In the genomic region with DNA sequence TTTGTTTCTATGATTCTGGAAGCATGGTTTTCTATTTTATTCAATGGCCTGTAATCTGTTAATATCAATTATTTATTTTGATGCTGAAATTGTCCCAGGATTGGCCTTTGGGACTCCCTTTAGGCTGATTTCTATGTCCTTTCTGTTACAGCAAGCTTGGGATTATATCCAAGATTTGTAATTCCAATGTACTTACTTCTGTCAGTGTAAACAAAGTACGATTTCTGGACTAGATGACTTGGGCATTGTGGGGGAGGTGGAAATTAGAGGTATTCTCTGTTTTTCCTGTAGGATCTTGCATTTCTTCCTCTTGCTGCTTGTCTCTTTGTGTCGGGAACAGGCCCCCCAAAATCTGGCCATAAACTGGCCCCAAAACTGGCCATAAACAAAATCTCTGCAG, we compare ENCODE assay signal across 18 cellular contexts. TPM values are rescaled to one million over a fixed set of nuclear protein-coding genes. Genes with fewer than 3 reads are reported as not detected.
DNase-seq lines count a peak whose midpoint lies in the region; ATAC-seq and TF ChIP-seq lines count a peak whose summit lies in the region.
"Had no signal": no experiment of that assay in that cellular context is flagged by ENCODE, and none has a peak within 500 bp of the region (broad histone marks: within the 10 kb centered on the region; RNA-seq: fewer than 3 reads in every experiment).

No MANE protein-coding gene starts in this region.

- no peak overlapping the region for H3K23ac ChIP-seq in IMR-90 (ENCODE audit: low read depth, low read length)

- H2BK15ac ChIP-seq in IMR-90 (ENCODE audit: low read depth, low read length): no peak overlapping the region

- H3K27ac Mint-ChIP-seq in progenitor cell of endocrine pancreas: peak overlapping the region; percentile 56
- H3K27ac Mint-ChIP-seq: CD14-positive monocyte had no signal

- peaks cover 22% of the 10 kb centered on the region; the same call in 1 of the 2 replicates for H3K9me3 ChIP-seq in IMR-90 (ENCODE audit: control insufficient read depth, insufficient read depth, low read length)

- no peak overlapping the region for H3K27ac ChIP-seq in IMR-90 (ENCODE audit: insufficient read depth, low read length)
- H3K27ac ChIP-seq: BLaER1, KMS-11 had no signal

- H3K9me1 ChIP-seq in IMR-90 (ENCODE audit: insufficient read depth, low read length): no peaks in the 10 kb centered on the region

- H3K4me3 ChIP-seq in IMR-90 (ENCODE audit: insufficient read depth, low read depth, low read length) (no peak overlapping the region), fibroblast of mammary gland (ENCODE audit: control insufficient read depth, low read depth, low read length) (no peak overlapping the region)
- H3K4me3 ChIP-seq: BLaER1 had no signal

- no peaks in the 10 kb centered on the region for H4K20me1 ChIP-seq in IMR-90 (ENCODE audit: insufficient read depth, low read length)
- H4K20me1 ChIP-seq: BLaER1 had no signal

- no peak overlapping the region for H2BK20ac ChIP-seq in IMR-90 (ENCODE audit: low read depth, low read length)

- CTCF ChIA-PET in IMR-90 (lab: Yijun Ruan, JAX): no interaction called here

- H3K18ac ChIP-seq in IMR-90 (ENCODE audit: low read depth, low read length): no peak overlapping the region; the same call in 1 of the 2 replicates

- no peak overlapping the region for H2AK5ac ChIP-seq in IMR-90 (ENCODE audit: low read depth, low read length)

- H3K4me1 ChIP-seq in IMR-90 (ENCODE audit: control insufficient read depth, insufficient read depth, low read length): peaks cover 2% of the 10 kb centered on the region; the same call in 1 of the 2 replicates
- H3K4me1 ChIP-seq: BLaER1 had no signal

- no peak overlapping the region for H3K56ac ChIP-seq in IMR-90 (ENCODE audit: extremely low read depth, insufficient read depth, low read length)

- in situ Hi-C loops in IMR-90 (cut with MboI; ENCODE audit: low sequenced_read_pairs): no loop called here

- H3K27me3 Mint-ChIP-seq in progenitor cell of endocrine pancreas: no peaks in the 10 kb centered on the region

- no peak for TF ChIP-seq POLR2A in IMR-90 (IDR thresholded peaks at IDR 0.05; ENCODE audit: low read depth, low read length)

- no peaks in the 10 kb centered on the region for H3K27me3 ChIP-seq in IMR-90 (ENCODE audit: control insufficient read depth, insufficient read depth, low read length)
- H3K27me3 ChIP-seq: BLaER1 had no signal

- no peak overlapping the region for H3K9ac ChIP-seq in IMR-90 (ENCODE audit: low read depth, low read length)
- H3K9ac ChIP-seq: BLaER1, KMS-11 had no signal

- H4K5ac ChIP-seq in IMR-90 (ENCODE audit: low read depth, low read length): no peak overlapping the region

- peaks cover 48% of the 10 kb centered on the region for H3K9me3 Mint-ChIP-seq in progenitor cell of endocrine pancreas (ENCODE audit: low read depth)

- WGBS in IMR-90 (ENCODE audit: extremely low coverage in 2 of 2, insufficient read length in 1 of 2), 2 experiments: 60% methylated on average over 1 of the region's 2 CpGs; no CpG with 5 or more reads in 1 of the 2 experiments

- no peak overlapping the region for H3K14ac ChIP-seq in IMR-90 (replicated peaks; ENCODE audit: low read depth, low read length)

- peak; percentile 17 for DNase-seq in EL
- peak; percentile 73 for DNase-seq in IMR-90
- peak; percentile 45 for DNase-seq in fibroblast of mammary gland (ENCODE audit: low read depth)
- DNase-seq in progenitor cell of endocrine pancreas (ENCODE audit: low spot score, unreplicated experiment): no peak
- DNase-seq in NOMO-1 (lab: John Stamatoyannopoulos, UW; ENCODE audit: unreplicated experiment in 2 of 2): no peak
- DNase-seq in stimulated activated CD4-positive, alpha-beta T cell treated with anti-CD3 and anti-CD28 coated beads, Interleukin-1b, Interleukin-23, amount 100 ng/mL, for 48 hours: no peak
- DNase-seq in putamen (ENCODE audit: low spot score): no peak
- DNase-seq: ACHN; CD4-positive, alpha-beta memory T cell; DMS153; DMS79; GOT3; H7 had no signal

- no peak overlapping the region for H4K8ac ChIP-seq in IMR-90 (ENCODE audit: low read depth in 2 of 2, low read length in 2 of 2)

- H3K4me2 ChIP-seq in IMR-90 (ENCODE audit: low read depth, low read length): peak overlapping the region; percentile 19; the same call in 1 of the 2 replicates
- H3K4me2 ChIP-seq: BLaER1, KMS-11 had no signal

- no peak for TF ChIP-seq RAD21 in IMR-90 (IDR thresholded peaks at IDR 0.05; ENCODE audit: low read length)

- BruUV-seq in IMR-90 (replicated peaks; lab: Mats Ljungman, UMichigan): no TSS peak

- POLR2A ChIA-PET in IMR-90 (lab: Charles Lee; ENCODE audit: unreplicated experiment): no interaction called here

- peaks cover 47% of the 10 kb centered on the region for H3K36me3 Mint-ChIP-seq in progenitor cell of endocrine pancreas (ENCODE audit: insufficient read depth)

- no peak overlapping the region for H2AK9ac ChIP-seq in IMR-90 (replicated peaks; ENCODE audit: low read depth, low read length, poor library complexity)

- peaks cover 18 to 24% of the 10 kb centered on the region in 2 experiments; a peak in 3 of 4 replicates for H3K79me1 ChIP-seq in IMR-90 (ENCODE audit: low read depth in 1 of 2, low read length in 2 of 2)

- dilution Hi-C loops in IMR-90 (cut with HindIII; ENCODE audit: low sequenced_read_pairs, unreplicated experiment): no loop called here

- no peak overlapping the region for H3K4ac ChIP-seq in IMR-90 (ENCODE audit: low read depth, low read length)

- intact Hi-C loops in IMR-90 (cut with micrococcal nuclease): loop anchor here (5.0 kb wide), 1 partner anchor 43 kb away; the partner anchor contains the start of gene PCDHGC3

- ATAC-seq in IMR-90 (ENCODE audit: low read depth) (peak; percentile 48), HG03045 (IDR thresholded peaks at IDR 0.05; ENCODE audit: unreplicated experiment) (no peak)

- no peak overlapping the region for H3K4me3 Mint-ChIP-seq in progenitor cell of endocrine pancreas (ENCODE audit: low read depth)
- H3K4me3 Mint-ChIP-seq: CD14-positive monocyte had no signal

- H3K36me3 ChIP-seq in IMR-90 (ENCODE audit: control insufficient read depth, insufficient read depth, low read length): peaks cover 7% of the 10 kb centered on the region; the same call in 1 of the 2 replicates
- H3K36me3 ChIP-seq: BLaER1 had no signal

- no peak overlapping the region for H2BK120ac ChIP-seq in IMR-90 (ENCODE audit: low read depth, low read length)

- peak overlapping the region; percentile 72 for H2BK5ac ChIP-seq in IMR-90 (ENCODE audit: low read depth, low read length, poor library complexity, severe bottlenecking)

- TF ChIP-seq CTCF in IMR-90 (conservative IDR thresholded peaks at IDR 0.05; ENCODE audit: low read depth, low read length): no peak
- TF ChIP-seq CTCF in fibroblast of mammary gland (conservative IDR thresholded peaks at IDR 0.05; ENCODE audit: control insufficient read depth, insufficient read depth, low read depth, low read length): no peak
- TF ChIP-seq CTCF in progenitor cell of endocrine pancreas (IDR thresholded peaks at IDR 0.05; ENCODE audit: unreplicated experiment): no peak

- no peak overlapping the region for H4K91ac ChIP-seq in IMR-90 (ENCODE audit: insufficient read depth, low read depth, low read length)

- H2AFZ ChIP-seq in IMR-90 (replicated peaks; ENCODE audit: low read length, poor library complexity): no peak overlapping the region

- H3K4me1 Mint-ChIP-seq in progenitor cell of endocrine pancreas (ENCODE audit: low read depth): no peaks in the 10 kb centered on the region

TF ChIP-seq in IMR-90, 13 proteins besides CTCF, POLR2A, EP300 and RAD21 (continues in another document):
- TF ChIP-seq BHLHE40 (IDR thresholded peaks at IDR 0.05; ENCODE audit: low read depth, low read length): no peak
- TF ChIP-seq CEBPB (IDR thresholded peaks at IDR 0.05; ENCODE audit: low read depth, low read length): no peak
- no peak for TF ChIP-seq CHD1 (IDR thresholded peaks at IDR 0.05; ENCODE audit: low read depth, low read length)
- TF ChIP-seq RCOR1 (IDR thresholded peaks at IDR 0.05; ENCODE audit: insufficient replicate concordance, low read length): no peak
- no peak for TF ChIP-seq NFE2L2 (IDR thresholded peaks at IDR 0.05; ENCODE audit: low read depth, low read length)
- TF ChIP-seq MAFK (IDR thresholded peaks at IDR 0.05; ENCODE audit: low read depth, low read length): no peak
- TF ChIP-seq FOS (IDR thresholded peaks at IDR 0.05; ENCODE audit: low read depth, low read length): no peak
- no peak for TF ChIP-seq MAZ (IDR thresholded peaks at IDR 0.05; ENCODE audit: borderline replicate concordance, low read depth, low read length)

RNA-seq across cellular contexts. Expression of gene PCDHGA12, which starts 3.7 kb away (rescaled TPM):
- total RNA-seq in IMR-90 (2012; rRNA removed) (8.8 and 9.7 TPM in 2 replicates), progenitor cell of endocrine pancreas (2.9 and 3.2 TPM in 2 replicates)
- 7.9 and 9.2 TPM in 2 replicates for polyA plus RNA-seq in IMR-90 (2012; rRNA removed)
- polyA plus RNA-seq in IMR-90 (2012; cell fraction: cytosol; rRNA removed): 8.7 and 9.5 TPM in 2 replicates
- 5.9 and 6.2 TPM in 2 replicates for polyA plus RNA-seq in IMR-90 (2012; cell fraction: nucleus; rRNA removed; ENCODE audit: low replicate concordance)
- total RNA-seq: Daoy had no signal
- polyA plus RNA-seq: CD14-positive monocyte; CD4-positive, alpha-beta memory T cell had no signal

RNA-seq across cellular contexts. Expression of gene PCDHGA11, which starts 13.2 kb away (rescaled TPM):
- total RNA-seq in IMR-90 (2012; rRNA removed): 5.4 and 5.8 TPM in 2 replicates
- polyA plus RNA-seq in IMR-90 (2012; rRNA removed): 6.9 and 7.5 TPM in 2 replicates
- 5.3 and 6.0 TPM in 2 replicates for polyA plus RNA-seq in IMR-90 (2012; cell fraction: cytosol; rRNA removed)
- 4.7 and 5.2 TPM in 2 replicates for polyA plus RNA-seq in IMR-90 (2012; cell fraction: nucleus; rRNA removed; ENCODE audit: low replicate concordance)
- 3.1 and 3.3 TPM in 2 replicates for total RNA-seq in progenitor cell of endocrine pancreas
- polyA plus RNA-seq: CD14-positive monocyte; CD4-positive, alpha-beta memory T cell had no signal

RNA-seq across cellular contexts. Expression of gene PCDHGB7, which starts 16.5 kb away (rescaled TPM):
- total RNA-seq in IMR-90 (2012; rRNA removed) (5.8 and 6.3 TPM in 2 replicates), progenitor cell of endocrine pancreas (6.0 and 8.0 TPM in 2 replicates)
- polyA plus RNA-seq in IMR-90 (2012; rRNA removed): 7.4 and 8.1 TPM in 2 replicates
- 3.2 and 7.1 TPM in 2 replicates for polyA plus RNA-seq in IMR-90 (2012; cell fraction: cytosol; rRNA removed)
- 5.6 and 6.1 TPM in 2 replicates for polyA plus RNA-seq in IMR-90 (2012; cell fraction: nucleus; rRNA removed; ENCODE audit: low replicate concordance)
- polyA plus RNA-seq: CD14-positive monocyte had no signal

RNA-seq across cellular contexts. Expression of gene PCDHGA10, which starts 21.2 kb away (rescaled TPM):
- 6.6 and 6.9 TPM in 2 replicates for total RNA-seq in IMR-90 (2012; rRNA removed)
- polyA plus RNA-seq in IMR-90 (2012; rRNA removed): 3.4 TPM in 2 replicates
- 2.3 and 3.5 TPM in 2 replicates for polyA plus RNA-seq in IMR-90 (2012; cell fraction: cytosol; rRNA removed)
- 4.0 and 4.9 TPM in 2 replicates for polyA plus RNA-seq in IMR-90 (2012; cell fraction: nucleus; rRNA removed; ENCODE audit: low replicate concordance)
- 14.3 and 14.6 TPM in 2 replicates for total RNA-seq in progenitor cell of endocrine pancreas
- polyA plus RNA-seq: CD14-positive monocyte; CD4-positive, alpha-beta memory T cell had no signal

RNA-seq across cellular contexts. Expression of gene PCDHGB6, which starts 26.2 kb away (rescaled TPM):
- 2.2 and 2.8 TPM in 2 replicates for total RNA-seq in IMR-90 (2012; rRNA removed)
- polyA plus RNA-seq in IMR-90 (2012; rRNA removed): 1.4 and 1.5 TPM in 2 replicates
- 0.64 and 1.3 TPM in 2 replicates for polyA plus RNA-seq in IMR-90 (2012; cell fraction: cytosol; rRNA removed)
- 3.1 and 4.2 TPM in 2 replicates for polyA plus RNA-seq in IMR-90 (2012; cell fraction: nucleus; rRNA removed; ENCODE audit: low replicate concordance)
- total RNA-seq in progenitor cell of endocrine pancreas: 23.1 and 24.0 TPM in 2 replicates

Comparison
In these comparisons a context has a peak if more than half of its experiments do, and no peak if none do; other contexts are left out.
1. DNase-seq: peak in EL (single experiment), IMR-90 (single experiment) and fibroblast of mammary gland (single experiment); none in progenitor cell of endocrine pancreas (single experiment), NOMO-1 (0 of 2), stimulated activated CD4-positive, alpha-beta T cell treated with anti-CD3 and anti-CD28 coated beads, Interleukin-1b, Interleukin-23, amount 100 ng/mL, for 48 hours (single experiment) and putamen (single experiment).